28 cellular contexts compared by ENCODE assay signal in the genomic region with DNA sequence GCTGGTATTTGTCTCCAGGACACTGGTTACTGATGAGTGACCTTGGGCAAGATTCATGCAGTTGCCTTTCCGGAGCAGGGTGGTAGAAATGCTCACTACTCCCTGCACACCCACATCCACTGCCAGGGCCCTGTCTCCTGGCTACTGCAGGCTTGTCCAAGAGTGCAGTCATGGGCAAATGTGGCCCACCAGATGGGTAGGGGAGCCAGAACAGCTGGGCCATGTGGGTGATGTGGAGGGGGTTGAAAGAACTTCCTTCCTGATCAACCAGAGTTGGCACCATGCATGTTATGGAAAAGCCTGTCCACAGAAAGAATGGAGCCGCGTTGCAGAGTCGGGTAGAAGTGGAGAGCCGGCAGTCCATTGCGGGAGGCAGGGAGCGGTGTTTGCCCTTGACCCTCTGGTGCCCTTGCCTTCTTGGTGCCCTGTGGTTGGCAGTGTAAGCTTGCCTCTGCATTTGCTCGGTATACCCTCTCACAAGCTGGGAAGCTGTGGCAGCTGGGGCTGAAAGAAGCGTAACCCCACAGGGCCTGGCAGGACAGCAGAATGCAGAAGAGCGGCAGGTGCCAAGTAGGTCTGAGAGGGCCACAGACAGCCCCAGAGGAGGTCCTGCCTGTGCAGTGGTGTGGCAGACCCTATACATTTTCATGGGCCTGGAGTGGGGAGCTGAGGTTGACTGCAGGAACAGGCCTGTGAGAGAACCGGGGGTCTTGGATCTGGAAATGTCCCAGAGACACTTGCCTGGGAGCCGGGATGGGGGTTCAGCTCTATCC.
"Had no signal": no experiment of that assay in that cellular context is flagged by ENCODE, and none has a peak within 500 bp of the region (broad histone marks: within the 10 kb centered on the region; RNA-seq: fewer than 3 reads in every experiment).

No MANE protein-coding gene starts in this region.

- ATAC-seq: mucosa of descending colon; right cardiac atrium; stimulated activated naive B cell treated with anti-CD40 and anti-IgM and Interleukin-4, amounts not matched to agents 10 μg/mL and 1 μg/mL and 100 μg/mL, for 72 hours; upper lobe of right lung had no signal

- H3K36me3 ChIP-seq: esophagus squamous epithelium, neural progenitor cell, prostate gland, spleen, thoracic aorta, tibial nerve, upper lobe of right lung, vagina had no signal

- H3K4me1 ChIP-seq: esophagus squamous epithelium, spleen, tibial nerve, upper lobe of right lung, vagina had no signal

- H3K4me3 Mint-ChIP-seq: immature natural killer cell; mesothelial cell of epicardium; nephron; neural progenitor cell; stimulated activated naive B cell treated with anti-CD40 and anti-IgM and Interleukin-4, amounts not matched to agents 10 μg/mL and 1 μg/mL and 100 μg/mL, for 72 hours; stimulated activated naive CD8-positive, alpha-beta T cell treated with anti-CD3 and anti-CD28 coated beads, Interleukin-15, Interleukin-2, amounts not matched to agents 100 ng/mL and 50 ng/mL, for 24 hours had no signal

- H2AFZ ChIP-seq: neural progenitor cell had no signal

- H3K27ac ChIP-seq: dorsolateral prefrontal cortex, esophagus squamous epithelium, neural progenitor cell, prostate gland, skin epidermis, spleen, thoracic aorta, tibial nerve, upper lobe of right lung, vagina had no signal

- H3K4me3 ChIP-seq: dorsolateral prefrontal cortex, esophagus squamous epithelium, mucosa of descending colon, neural progenitor cell, prostate gland, skin epidermis, spleen, thoracic aorta, tibial nerve, upper lobe of right lung, vagina had no signal

- H3K9me3 Mint-ChIP-seq: neural progenitor cell; stimulated activated naive B cell treated with anti-CD40 and anti-IgM and Interleukin-4, amounts not matched to agents 10 μg/mL and 1 μg/mL and 100 μg/mL, for 72 hours; stimulated activated naive CD8-positive, alpha-beta T cell treated with anti-CD3 and anti-CD28 coated beads, Interleukin-15, Interleukin-2, amounts not matched to agents 100 ng/mL and 50 ng/mL, for 24 hours had no signal

- H3K9ac ChIP-seq: neural progenitor cell had no signal

- H3K36me3 Mint-ChIP-seq: immature natural killer cell; mesothelial cell of epicardium; neural progenitor cell; stimulated activated naive B cell treated with anti-CD40 and anti-IgM and Interleukin-4, amounts not matched to agents 10 μg/mL and 1 μg/mL and 100 μg/mL, for 72 hours had no signal

- H3K4me1 Mint-ChIP-seq: immature natural killer cell; mesothelial cell of epicardium; naive B cell; stimulated activated naive B cell treated with anti-CD40 and anti-IgM and Interleukin-4, amounts not matched to agents 10 μg/mL and 1 μg/mL and 100 μg/mL, for 72 hours had no signal

- DNase-seq: cerebellar nuclear complex; dorsolateral prefrontal cortex; effector memory CD4-positive, alpha-beta T cell; esophagus squamous epithelium; foreskin melanocyte; glutamatergic neuron; hypothalamus; immature natural killer cell; mesenchymal stem cell; mucosa of descending colon; naive B cell; nucleus accumbens; right cardiac atrium; spleen; stimulated activated CD4-positive, alpha-beta T cell treated with anti-CD3 and anti-CD28 coated beads, Interleukin-4, amount 100 ng/mL, for 4 hours; stimulated activated naive B cell treated with anti-CD40 and anti-IgM and Interleukin-4, amounts not matched to agents 10 μg/mL and 1 μg/mL and 100 μg/mL, for 72 hours; upper lobe of right lung had no signal

- H3K27ac Mint-ChIP-seq: immature natural killer cell; mesothelial cell of epicardium; naive B cell; nephron; neural progenitor cell; stimulated activated naive B cell treated with anti-CD40 and anti-IgM and Interleukin-4, amounts not matched to agents 10 μg/mL and 1 μg/mL and 100 μg/mL, for 72 hours; stimulated activated naive CD8-positive, alpha-beta T cell treated with anti-CD3 and anti-CD28 coated beads, Interleukin-15, Interleukin-2, amounts not matched to agents 100 ng/mL and 50 ng/mL, for 24 hours had no signal

- H3K9me3 ChIP-seq: esophagus squamous epithelium, mucosa of descending colon, prostate gland, spleen, thoracic aorta, upper lobe of right lung, vagina had no signal

- H3K4me2 ChIP-seq: neural progenitor cell had no signal

- FAIRE-seq: endothelial cell of umbilical vein, keratinocyte had no signal

- H3K27me3 ChIP-seq: tibial nerve, vagina had no signal
